ENCODE assay signal across 9 cellular contexts in the genomic region with DNA sequence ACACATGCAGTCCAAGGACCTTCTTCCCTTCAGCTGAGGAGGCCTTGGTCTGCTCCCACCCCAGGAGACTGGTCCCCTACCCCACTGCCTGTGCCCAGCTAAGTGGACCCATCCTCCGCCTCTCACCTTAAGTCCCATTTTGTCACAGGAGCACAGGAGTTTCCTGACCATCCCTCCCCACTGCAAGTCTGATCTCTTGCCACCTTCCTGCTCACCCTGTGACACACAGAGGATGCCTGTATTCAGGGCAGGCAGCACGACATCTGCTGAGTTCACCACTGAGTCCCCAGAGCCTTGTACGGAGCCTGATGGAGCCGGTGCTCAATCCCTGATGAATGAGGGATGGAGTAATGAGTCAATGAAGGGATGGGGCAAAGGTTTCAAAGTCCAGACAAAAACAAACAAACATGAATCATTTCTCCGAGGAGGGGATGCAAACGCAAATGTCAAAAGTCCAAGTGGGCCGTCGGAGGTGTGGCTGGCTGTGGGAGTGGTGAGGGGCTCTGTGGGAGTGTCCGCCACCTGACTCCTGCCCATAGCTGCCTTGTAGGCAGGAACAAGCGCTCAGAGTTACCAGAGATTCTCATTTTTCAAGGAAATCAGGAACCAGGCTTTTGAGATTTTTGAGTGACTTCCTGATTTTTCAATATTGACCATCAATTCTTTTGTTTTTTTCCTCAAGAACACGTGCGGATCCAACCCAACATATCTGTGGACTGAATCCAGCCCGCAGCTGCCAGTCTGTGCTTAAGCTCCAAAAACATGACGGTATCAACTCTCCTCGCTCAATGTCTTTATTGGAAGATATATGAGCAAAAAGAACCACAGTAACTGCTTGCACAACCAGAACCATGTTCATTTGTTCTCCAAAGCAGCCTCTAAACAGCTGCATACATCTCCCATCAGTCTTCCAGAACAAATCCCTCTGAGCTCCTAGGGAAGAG. TPM values are rescaled to one million over a fixed set of nuclear protein-coding genes. Genes with fewer than 3 reads are reported as not detected.
A peak's percentile ranks its signal among the peaks of the same experiment; 100 is the strongest.
DNase-seq lines count a peak whose midpoint lies in the region; ATAC-seq and TF ChIP-seq lines count a peak whose summit lies in the region.
"Had no signal": no experiment of that assay in that cellular context is flagged by ENCODE, and none has a peak within 500 bp of the region (broad histone marks: within the 10 kb centered on the region; RNA-seq: fewer than 3 reads in every experiment).

No MANE protein-coding gene starts in this region.

- no peak overlapping the region for H3K27ac ChIP-seq in IMR-90 (ENCODE audit: insufficient read depth, low read length)
- H3K27ac ChIP-seq in adrenal gland: peak overlapping the region in 3 of 5 donors; percentile 14 to 91 (median 52)

- H2AK5ac ChIP-seq in IMR-90 (ENCODE audit: low read depth, low read length): peak overlapping the region; percentile 46

- H3K56ac ChIP-seq in IMR-90 (ENCODE audit: extremely low read depth, insufficient read depth, low read length): no peak overlapping the region

- H3K79me1 ChIP-seq in IMR-90 (ENCODE audit: low read depth in 1 of 2, low read length in 2 of 2): peaks cover 37 to 80% of the 10 kb centered on the region in 2 experiments

- peak; percentile 89 for DNase-seq in CD1c-positive myeloid dendritic cell (ENCODE audit: extremely low spot score)
- no peak for DNase-seq in IMR-90
- DNase-seq in adrenal gland: no peak
- no peak for DNase-seq in stimulated activated CD8-positive, alpha-beta memory T cell treated with anti-CD3 and anti-CD28 coated beads, Interleukin-4, amount 100 ng/mL, for 48 hours
- DNase-seq in NCI-H1436 (lab: John Stamatoyannopoulos, UW): no peak
- DNase-seq: GDM1 had no signal

- H3K4me2 ChIP-seq in IMR-90 (ENCODE audit: low read depth, low read length): no peak overlapping the region

- no peak for ATAC-seq in IMR-90 (ENCODE audit: low read depth)
- no peak for ATAC-seq in GM19324 (IDR thresholded peaks at IDR 0.05; ENCODE audit: low FRiP score, unreplicated experiment)
- ATAC-seq in HG03159 (IDR thresholded peaks at IDR 0.05; ENCODE audit: unreplicated experiment): no peak

- no peak for TF ChIP-seq POLR2A in IMR-90 (IDR thresholded peaks at IDR 0.05; ENCODE audit: low read depth, low read length)
- no peak for TF ChIP-seq POLR2A in adrenal gland (IDR thresholded peaks at IDR 0.05)

- H3K4me1 ChIP-seq in IMR-90 (ENCODE audit: control insufficient read depth, insufficient read depth, low read length) (peaks cover 40% of the 10 kb centered on the region), adrenal gland (replicated peaks in 1 of 2) (peaks cover 35 to 79% of the 10 kb centered on the region in 2 donors), mucosa of stomach (ENCODE audit: control insufficient read depth, insufficient read depth, low read length) (peaks cover 76% of the 10 kb centered on the region)

- no TSS peak for BruUV-seq in IMR-90 (replicated peaks; lab: Mats Ljungman, UMichigan)

- no peak overlapping the region for H2AFZ ChIP-seq in IMR-90 (replicated peaks; ENCODE audit: low read length, poor library complexity)

- H3K4me3 ChIP-seq in IMR-90 (ENCODE audit: insufficient read depth, low read depth, low read length): no peak overlapping the region
- no peak overlapping the region for H3K4me3 ChIP-seq in adrenal gland
- H3K4me3 ChIP-seq in mucosa of stomach (ENCODE audit: low read length): no peak overlapping the region

- H4K20me1 ChIP-seq in IMR-90 (ENCODE audit: insufficient read depth, low read length): peaks cover 79% of the 10 kb centered on the region

- H2BK15ac ChIP-seq in IMR-90 (ENCODE audit: low read depth, low read length): no peak overlapping the region

- no peak for TF ChIP-seq CTCF in IMR-90 (conservative IDR thresholded peaks at IDR 0.05; ENCODE audit: low read depth, low read length)
- TF ChIP-seq CTCF in adrenal gland (IDR thresholded peaks at IDR 0.05): no peak

- no peak overlapping the region for H2BK5ac ChIP-seq in IMR-90 (ENCODE audit: low read depth, low read length, poor library complexity, severe bottlenecking)

- H4K8ac ChIP-seq in IMR-90 (ENCODE audit: low read depth in 2 of 2, low read length in 2 of 2): peak overlapping the region in 1 of 2 experiments; percentile 14; a peak in 1 of 4 replicates

- WGBS in IMR-90 (ENCODE audit: extremely low coverage in 2 of 2, insufficient read length in 1 of 2), 2 experiments: 100% methylated on average over 1 of the region's 15 CpGs; no CpG with 5 or more reads in 1 of the 2 experiments
- 66 to 69% (median 68%) methylated on average over 14 to 15 of the region's 15 CpGs for WGBS in adrenal gland, 4 donors

- no peak overlapping the region for H4K5ac ChIP-seq in IMR-90 (ENCODE audit: low read depth, low read length)

- H3K14ac ChIP-seq in IMR-90 (replicated peaks; ENCODE audit: low read depth, low read length): peak overlapping the region; percentile 29; the same call in 1 of the 2 replicates

- dilution Hi-C loops in IMR-90 (cut with HindIII; ENCODE audit: low sequenced_read_pairs, unreplicated experiment): no loop called here

- intact Hi-C loops in IMR-90 (cut with micrococcal nuclease): no loop called here
- intact Hi-C loops in adrenal gland (cut with DNase I): no loop called here

- H2BK20ac ChIP-seq in IMR-90 (ENCODE audit: low read depth, low read length): 0 out of 2 replicates have a peak overlapping the region, but pooled peaks have one; percentile 16

- H3K27me3 ChIP-seq in IMR-90 (ENCODE audit: control insufficient read depth, insufficient read depth, low read length) (no peaks in the 10 kb centered on the region), adrenal gland (no peaks in the 10 kb centered on the region), mucosa of stomach (ENCODE audit: control insufficient read depth, insufficient read depth, low read length) (no peaks in the 10 kb centered on the region)

- POLR2A ChIA-PET in IMR-90 (lab: Charles Lee; ENCODE audit: unreplicated experiment): no interaction called here

- H3K36me3 ChIP-seq in IMR-90 (ENCODE audit: control insufficient read depth, insufficient read depth, low read length): no peaks in the 10 kb centered on the region
- H3K36me3 ChIP-seq in adrenal gland (replicated peaks in 1 of 2): no peaks in the 10 kb centered on the region
- H3K36me3 ChIP-seq in mucosa of stomach (ENCODE audit: control insufficient read depth, insufficient read depth, low read length): no peaks in the 10 kb centered on the region

- H3K18ac ChIP-seq in IMR-90 (ENCODE audit: low read depth, low read length): no peak overlapping the region

- no peak overlapping the region for H3K9ac ChIP-seq in IMR-90 (ENCODE audit: low read depth, low read length)
- peak overlapping the region; percentile 16 for H3K9ac ChIP-seq in mucosa of stomach (ENCODE audit: low read length)

- H2BK120ac ChIP-seq in IMR-90 (ENCODE audit: low read depth, low read length): peak overlapping the region; percentile 31; the same call in 1 of the 2 replicates

- CTCF ChIA-PET in IMR-90 (lab: Yijun Ruan, JAX): no interaction called here

- in situ Hi-C loops in IMR-90 (cut with MboI; ENCODE audit: low sequenced_read_pairs): no loop called here

- H3K4ac ChIP-seq in IMR-90 (ENCODE audit: low read depth, low read length): peak overlapping the region; percentile 38

- H3K9me3 ChIP-seq in IMR-90 (ENCODE audit: control insufficient read depth, insufficient read depth, low read length) (no peaks in the 10 kb centered on the region), adrenal gland (replicated peaks in 1 of 3) (no peaks in the 10 kb centered on the region), mucosa of stomach (ENCODE audit: control insufficient read depth, low read length) (no peaks in the 10 kb centered on the region)

- no peak overlapping the region; the same call in 1 of the 2 replicates for H4K91ac ChIP-seq in IMR-90 (ENCODE audit: insufficient read depth, low read depth, low read length)

- H3K9me1 ChIP-seq in IMR-90 (ENCODE audit: insufficient read depth, low read length): peaks cover 39% of the 10 kb centered on the region

- peak overlapping the region; percentile 16; the same call in 1 of the 2 replicates for H3K23ac ChIP-seq in IMR-90 (ENCODE audit: low read depth, low read length)

- peak overlapping the region; percentile 88 for H2AK9ac ChIP-seq in IMR-90 (replicated peaks; ENCODE audit: low read depth, low read length, poor library complexity)

- no peak for TF ChIP-seq RAD21 in IMR-90 (IDR thresholded peaks at IDR 0.05; ENCODE audit: low read length)

TF ChIP-seq in IMR-90, 13 proteins besides CTCF, POLR2A, EP300 and RAD21 (continues in another document):
- TF ChIP-seq MAFK (IDR thresholded peaks at IDR 0.05; ENCODE audit: low read depth, low read length): no peak
- TF ChIP-seq BHLHE40 (IDR thresholded peaks at IDR 0.05; ENCODE audit: low read depth, low read length): no peak
- TF ChIP-seq MXI1 (IDR thresholded peaks at IDR 0.05; ENCODE audit: borderline replicate concordance, low read depth, low read length): no peak
- TF ChIP-seq, protein P1, sequence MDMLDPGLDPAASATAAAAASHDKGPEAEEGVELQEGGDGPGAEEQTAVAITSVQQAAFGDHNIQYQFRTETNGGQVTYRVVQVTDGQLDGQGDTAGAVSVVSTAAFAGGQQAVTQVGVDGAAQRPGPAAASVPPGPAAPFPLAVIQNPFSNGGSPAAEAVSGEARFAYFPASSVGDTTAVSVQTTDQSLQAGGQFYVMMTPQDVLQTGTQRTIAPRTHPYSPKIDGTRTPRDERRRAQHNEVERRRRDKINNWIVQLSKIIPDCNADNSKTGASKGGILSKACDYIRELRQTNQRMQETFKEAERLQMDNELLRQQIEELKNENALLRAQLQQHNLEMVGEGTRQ (IDR thresholded peaks at IDR 0.05; ENCODE audit: low read depth, low read length): no peak
- no peak for TF ChIP-seq FOS (IDR thresholded peaks at IDR 0.05; ENCODE audit: low read depth, low read length)
- TF ChIP-seq CEBPB (IDR thresholded peaks at IDR 0.05; ENCODE audit: low read depth, low read length): no peak
- TF ChIP-seq, protein P2, sequence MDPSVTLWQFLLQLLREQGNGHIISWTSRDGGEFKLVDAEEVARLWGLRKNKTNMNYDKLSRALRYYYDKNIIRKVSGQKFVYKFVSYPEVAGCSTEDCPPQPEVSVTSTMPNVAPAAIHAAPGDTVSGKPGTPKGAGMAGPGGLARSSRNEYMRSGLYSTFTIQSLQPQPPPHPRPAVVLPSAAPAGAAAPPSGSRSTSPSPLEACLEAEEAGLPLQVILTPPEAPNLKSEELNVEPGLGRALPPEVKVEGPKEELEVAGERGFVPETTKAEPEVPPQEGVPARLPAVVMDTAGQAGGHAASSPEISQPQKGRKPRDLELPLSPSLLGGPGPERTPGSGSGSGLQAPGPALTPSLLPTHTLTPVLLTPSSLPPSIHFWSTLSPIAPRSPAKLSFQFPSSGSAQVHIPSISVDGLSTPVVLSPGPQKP (IDR thresholded peaks at IDR 0.05; ENCODE audit: borderline replicate concordance, low read depth, low read length): no peak
- TF ChIP-seq NFE2L2 (IDR thresholded peaks at IDR 0.05; ENCODE audit: low read depth, low read length): no peak

RNA-seq across cellular contexts. Expression of a gene that starts 4.4 kb away (rescaled TPM):
- 13.1 and 13.3 TPM in 2 replicates for total RNA-seq in IMR-90 (2012; rRNA removed)
- polyA plus RNA-seq in IMR-90 (2012; rRNA removed): 22.3 and 23.0 TPM in 2 replicates
- polyA plus RNA-seq in IMR-90 (2012; cell fraction: cytosol; rRNA removed): 14.6 and 21.5 TPM in 2 replicates
- polyA plus RNA-seq in IMR-90 (2012; cell fraction: nucleus; rRNA removed; ENCODE audit: low replicate concordance): 30.5 and 31.7 TPM in 2 replicates
- 100 to 1,000 TPM in 1 of 8 donors, 10 to 100 TPM in 7; 38.6 to 136 (median 61.2) TPM for total RNA-seq in adrenal gland
- 10 to 100 TPM; 14.5 to 48.7 (median 26.9) TPM for polyA plus RNA-seq in adrenal gland
